ENCODE assay signal across 11 cellular contexts in genomic region chr21:46142581-46143473, GRCh38. TPM values are rescaled to one million over a fixed set of nuclear protein-coding genes. Genes with fewer than 3 reads are reported as not detected.
DNase-seq lines count a peak whose midpoint lies in the region; ATAC-seq and TF ChIP-seq lines count a peak whose summit lies in the region.
"Had no signal": no experiment of that assay in that cellular context is flagged by ENCODE, and none has a peak within 500 bp of the region (broad histone marks: within the 10 kb centered on the region; RNA-seq: fewer than 3 reads in every experiment).

No MANE protein-coding gene starts in this region.

- peaks cover 4% of the 10 kb centered on the region for H3K36me3 Mint-ChIP-seq in chondrocyte (ENCODE audit: low read depth)
- no peaks in the 10 kb centered on the region for H3K36me3 Mint-ChIP-seq in neural progenitor cell

- no TSS peak for BruUV-seq in HCT116 (replicated peaks; lab: Mats Ljungman, UMichigan)

- RAD21 ChIA-PET in HCT116 (lab: Charles Lee; ENCODE audit: low non-redundant PET in 1 of 2, low total read pairs in 2 of 2, uncharacterized antibody in 2 of 2, unreplicated experiment in 2 of 2) = interaction anchor here (0.6 to 1.4 kb wide), 5 partner anchors 92 to 497 kb away, joined by 3 to 8 read pairs (median 4); a partner anchor contains a TSS

- H4K20me1 ChIP-seq in BLaER1 = no peaks in the 10 kb centered on the region
- no peaks in the 10 kb centered on the region for H4K20me1 ChIP-seq in HCT116 (ENCODE audit: insufficient read depth)
- H4K20me1 ChIP-seq in neural progenitor cell (ENCODE audit: low read depth) = no peaks in the 10 kb centered on the region

- peak overlapping the region; percentile 45 for H2AFZ ChIP-seq in HCT116 (ENCODE audit: low read depth, low read length, poor library complexity, severe bottlenecking)
- no peak overlapping the region for H2AFZ ChIP-seq in neural progenitor cell (replicated peaks)

- H3K27me3 ChIP-seq in BLaER1 (no peaks in the 10 kb centered on the region), HCT116 (ENCODE audit: insufficient read depth, low read length) (no peaks in the 10 kb centered on the region), neural progenitor cell (peaks cover 46% of the 10 kb centered on the region)
- H3K27me3 ChIP-seq: brain microvascular endothelial cell had no signal

- H3K4me1 ChIP-seq in BLaER1 (peaks cover 52% of the 10 kb centered on the region), HCT116 (ENCODE audit: control insufficient read depth in 1 of 2, insufficient read depth in 2 of 2, low read length in 2 of 2) (peaks cover 0 to 19% of the 10 kb centered on the region in 2 experiments; a peak in 2 of 4 replicates), neural progenitor cell (no peaks in the 10 kb centered on the region)

- POLR2A ChIA-PET in HCT116 (lab: Charles Lee) = interaction anchor here (1.0 to 1.3 kb wide), 3 partner anchors 10 to 493 kb away, joined by 3 to 5 read pairs (median 4); partner anchors contain the start of gene PRMT2

- H3K27ac Mint-ChIP-seq in chondrocyte (ENCODE audit: unreplicated experiment) (no peak overlapping the region), neural progenitor cell (no peak overlapping the region)

- no peak for TF ChIP-seq RAD21 in HCT116 (IDR thresholded peaks at IDR 0.05; ENCODE audit: low read depth)

- TF ChIP-seq POLR2A in HCT116 (IDR thresholded peaks at IDR 0.05; ENCODE audit: borderline replicate concordance, extremely low read depth, insufficient read depth, insufficient read length) = no peak

- DNase-seq in HCT116 (ENCODE audit: low read depth, low spot score) (no peak), chondrocyte (ENCODE audit: low spot score) (peak; percentile 65), neural progenitor cell (ENCODE audit: low spot score) (no peak), D341Med (ENCODE audit: low spot score) (no peak), NCI-H446 (lab: John Stamatoyannopoulos, UW) (no peak), SW480 (ENCODE audit: low spot score) (no peak)

- H3K4me1 Mint-ChIP-seq in chondrocyte (ENCODE audit: low read depth) (peaks cover 16% of the 10 kb centered on the region), neural progenitor cell (peaks cover 13% of the 10 kb centered on the region)

- H3F3A ChIP-seq in neural progenitor cell (ENCODE audit: low read depth) = peaks cover 11% of the 10 kb centered on the region

- H3K4me3 Mint-ChIP-seq in chondrocyte (ENCODE audit: unreplicated experiment) (no peak overlapping the region), neural progenitor cell (no peak overlapping the region)

- H3K9me2 ChIP-seq in HCT116 (ENCODE audit: insufficient read depth) = no peaks in the 10 kb centered on the region

- no peak overlapping the region for H3K4me3 ChIP-seq in BLaER1
- no peak overlapping the region for H3K4me3 ChIP-seq in HCT116 (replicated peaks in 1 of 2; ENCODE audit: low read depth in 1 of 2, low read length in 2 of 2)
- H3K4me3 ChIP-seq in neural progenitor cell = peak overlapping the region; percentile 28

- ATAC-seq in HCT116 (no peak), HG03139 (IDR thresholded peaks at IDR 0.05; ENCODE audit: unreplicated experiment) (no peak)

- H3K9ac ChIP-seq in BLaER1 = no peak overlapping the region
- H3K9ac ChIP-seq in HCT116 (ENCODE audit: low read length) = no peak overlapping the region
- no peak overlapping the region for H3K9ac ChIP-seq in neural progenitor cell

- intact Hi-C loops in HCT116 (cut with micrococcal nuclease) = loop anchor here (5.0 to 10.0 kb wide), 2 partner anchors 84 to 142 kb away; partner anchors contain the start of genes LSS, MCM3AP and YBEY

- H3K36me3 ChIP-seq in BLaER1 (no peaks in the 10 kb centered on the region), HCT116 (ENCODE audit: control insufficient read depth in 1 of 2, insufficient read depth in 2 of 2, low read length in 2 of 2) (no peaks in the 10 kb centered on the region), neural progenitor cell (no peaks in the 10 kb centered on the region)
- H3K36me3 ChIP-seq: brain microvascular endothelial cell had no signal

- H3K79me2 ChIP-seq in HCT116 (ENCODE audit: insufficient read depth, low read length) (no peaks in the 10 kb centered on the region), neural progenitor cell (ENCODE audit: low read depth) (no peaks in the 10 kb centered on the region)

- H3K27me3 Mint-ChIP-seq in chondrocyte (ENCODE audit: low read depth) = peaks cover 12% of the 10 kb centered on the region
- H3K27me3 Mint-ChIP-seq in neural progenitor cell (ENCODE audit: insufficient read depth, low read depth) = peaks cover 12% of the 10 kb centered on the region

- H3K4me2 ChIP-seq in BLaER1 = peak overlapping the region; percentile 82
- no peak overlapping the region for H3K4me2 ChIP-seq in HCT116 (ENCODE audit: low read length)
- H3K4me2 ChIP-seq in neural progenitor cell = peak overlapping the region; percentile 54

- peaks cover 10% of the 10 kb centered on the region for H3K9me3 ChIP-seq in BLaER1
- H3K9me3 ChIP-seq in HCT116 (ENCODE audit: control insufficient read depth in 1 of 2, insufficient read depth in 1 of 2, low read depth in 1 of 2, low read length in 2 of 2) = no peaks in the 10 kb centered on the region
- no peaks in the 10 kb centered on the region for H3K9me3 ChIP-seq in neural progenitor cell (ENCODE audit: low read depth)

- TF ChIP-seq CTCF in HCT116 (IDR thresholded peaks at IDR 0.05 in 2 of 3, conservative IDR thresholded peaks at IDR 0.05 in 1 of 3; ENCODE audit: borderline replicate concordance in 1 of 3, insufficient read depth in 1 of 3, low read depth in 2 of 3, low read length in 2 of 3) = no peak
- no peak for TF ChIP-seq CTCF in chondrocyte (IDR thresholded peaks at IDR 0.05)
- TF ChIP-seq CTCF in neural progenitor cell (IDR thresholded peaks at IDR 0.05) = no peak

- CTCF ChIA-PET in HCT116 (lab: Charles Lee) = interaction anchor here (0.6 to 1.7 kb wide), 15 partner anchors 10 to 497 kb away, joined by 3 to 18 read pairs (median 5); partner anchors contain the start of genes COL6A1 and PRMT2

- H3K9me3 Mint-ChIP-seq in chondrocyte (ENCODE audit: low read depth) (no peaks in the 10 kb centered on the region), neural progenitor cell (peaks cover 2% of the 10 kb centered on the region)

- H3K27ac ChIP-seq in BLaER1 = no peak overlapping the region
- H3K27ac ChIP-seq in HCT116 (ENCODE audit: low read depth, low read length) = no peak overlapping the region; the same call in 1 of the 2 replicates
- H3K27ac ChIP-seq in neural progenitor cell = no peak overlapping the region

TF ChIP-seq in HCT116, 20 proteins besides CTCF, POLR2A, EP300 and RAD21 (continues in another document):
- TF ChIP-seq YY1 (IDR thresholded peaks at IDR 0.05; ENCODE audit: extremely low read depth, insufficient replicate concordance, low read depth, low read length) = no peak
- no peak for TF ChIP-seq SIN3A (IDR thresholded peaks at IDR 0.05; ENCODE audit: low read depth)
- no peak for TF ChIP-seq ELF1 (IDR thresholded peaks at IDR 0.05; ENCODE audit: borderline replicate concordance, low read depth)
- TF ChIP-seq ZNF274 (IDR thresholded peaks at IDR 0.05; ENCODE audit: low read depth, low read length) = no peak
- TF ChIP-seq SRF (IDR thresholded peaks at IDR 0.05; ENCODE audit: low read depth) = no peak
- no peak for TF ChIP-seq FOSL1 (IDR thresholded peaks at IDR 0.05; ENCODE audit: low read depth)
- no peak for TF ChIP-seq JUND (IDR thresholded peaks at IDR 0.05)
- no peak for TF ChIP-seq ATF3 (IDR thresholded peaks at IDR 0.05)
- no peak for TF ChIP-seq CBX3 (IDR thresholded peaks at IDR 0.05; ENCODE audit: low read depth)
- TF ChIP-seq EGR1 (IDR thresholded peaks at IDR 0.05; ENCODE audit: low read depth) = no peak
- no peak for TF ChIP-seq SP1 (IDR thresholded peaks at IDR 0.05; ENCODE audit: low read depth)
- no peak for TF ChIP-seq CEBPB (IDR thresholded peaks at IDR 0.05; ENCODE audit: low read depth)
- no peak for TF ChIP-seq MAX (IDR thresholded peaks at IDR 0.05)
- TF ChIP-seq EZH2 (IDR thresholded peaks at IDR 0.05) = no peak
- TF ChIP-seq TCF7L2 (IDR thresholded peaks at IDR 0.05; ENCODE audit: borderline replicate concordance, extremely low read depth, insufficient read depth, insufficient read length) = no peak

RNA-seq across cellular contexts. Expression of gene FTCD, which starts 12.6 kb away (rescaled TPM):
- total RNA-seq in HCT116 (2021; ENCODE audit: unreplicated experiment) (2.5 TPM), chondrocyte (1.7 to 4.1 TPM (median 1.7 TPM) in 3 replicates), neural progenitor cell (ENCODE audit: low replicate concordance) (0.96 TPM in 1 of 2 replicates, not detected in the other)
- 0.91 and 1.1 TPM in 2 replicates for polyA plus RNA-seq in HCT116 (2012)
- total RNA-seq: GM23248, pulmonary artery endothelial cell had no signal
- polyA plus RNA-seq: GM23248 had no signal

RNA-seq across cellular contexts. Expression of gene SPATC1L, which starts 41.4 kb away (rescaled TPM):
- 1.3 TPM for total RNA-seq in HCT116 (2021; ENCODE audit: unreplicated experiment)
- polyA plus RNA-seq in HCT116 (2012) = 1.9 and 3.2 TPM in 2 replicates
- total RNA-seq in chondrocyte = 14.0 to 18.5 TPM (median 14.1 TPM) in 3 replicates
- 5.1 and 20.2 TPM in 2 replicates for total RNA-seq in neural progenitor cell (ENCODE audit: low replicate concordance)

RNA-seq across cellular contexts. Expression of gene COL6A2, which starts 44.9 kb away (rescaled TPM):
- 87.0 TPM for total RNA-seq in HCT116 (2021; ENCODE audit: unreplicated experiment)
- polyA plus RNA-seq in HCT116 (2012) = 98.3 and 119 TPM in 2 replicates
- total RNA-seq in chondrocyte = 1,314 to 1,671 TPM (median 1,646 TPM) in 3 replicates
- 5.2 and 22.8 TPM in 2 replicates for total RNA-seq in neural progenitor cell (ENCODE audit: low replicate concordance)

Comparison
In these comparisons a context has a peak if more than half of its experiments do, and no peak if none do; other contexts are left out.
1. RNA of gene COL6A2, which starts 44.9 kb away (total RNA-seq): 1,314 to 1,671 TPM in chondrocyte; 87.0 TPM in HCT116 (single experiment) and 5.2 to 22.8 TPM in neural progenitor cell; every median in the first group is over 10 times any median in the second.